ENCODE assay signal across 1 cellular context in genomic region chr2:60539177-60539576, GRCh38.
TF ChIP-seq lines count a peak whose summit lies in the region.

No MANE protein-coding gene starts in this region.

TF ChIP-seq in H1, 55 proteins besides CTCF, POLR2A, EP300 and RAD21:
- TF ChIP-seq, protein P1, sequence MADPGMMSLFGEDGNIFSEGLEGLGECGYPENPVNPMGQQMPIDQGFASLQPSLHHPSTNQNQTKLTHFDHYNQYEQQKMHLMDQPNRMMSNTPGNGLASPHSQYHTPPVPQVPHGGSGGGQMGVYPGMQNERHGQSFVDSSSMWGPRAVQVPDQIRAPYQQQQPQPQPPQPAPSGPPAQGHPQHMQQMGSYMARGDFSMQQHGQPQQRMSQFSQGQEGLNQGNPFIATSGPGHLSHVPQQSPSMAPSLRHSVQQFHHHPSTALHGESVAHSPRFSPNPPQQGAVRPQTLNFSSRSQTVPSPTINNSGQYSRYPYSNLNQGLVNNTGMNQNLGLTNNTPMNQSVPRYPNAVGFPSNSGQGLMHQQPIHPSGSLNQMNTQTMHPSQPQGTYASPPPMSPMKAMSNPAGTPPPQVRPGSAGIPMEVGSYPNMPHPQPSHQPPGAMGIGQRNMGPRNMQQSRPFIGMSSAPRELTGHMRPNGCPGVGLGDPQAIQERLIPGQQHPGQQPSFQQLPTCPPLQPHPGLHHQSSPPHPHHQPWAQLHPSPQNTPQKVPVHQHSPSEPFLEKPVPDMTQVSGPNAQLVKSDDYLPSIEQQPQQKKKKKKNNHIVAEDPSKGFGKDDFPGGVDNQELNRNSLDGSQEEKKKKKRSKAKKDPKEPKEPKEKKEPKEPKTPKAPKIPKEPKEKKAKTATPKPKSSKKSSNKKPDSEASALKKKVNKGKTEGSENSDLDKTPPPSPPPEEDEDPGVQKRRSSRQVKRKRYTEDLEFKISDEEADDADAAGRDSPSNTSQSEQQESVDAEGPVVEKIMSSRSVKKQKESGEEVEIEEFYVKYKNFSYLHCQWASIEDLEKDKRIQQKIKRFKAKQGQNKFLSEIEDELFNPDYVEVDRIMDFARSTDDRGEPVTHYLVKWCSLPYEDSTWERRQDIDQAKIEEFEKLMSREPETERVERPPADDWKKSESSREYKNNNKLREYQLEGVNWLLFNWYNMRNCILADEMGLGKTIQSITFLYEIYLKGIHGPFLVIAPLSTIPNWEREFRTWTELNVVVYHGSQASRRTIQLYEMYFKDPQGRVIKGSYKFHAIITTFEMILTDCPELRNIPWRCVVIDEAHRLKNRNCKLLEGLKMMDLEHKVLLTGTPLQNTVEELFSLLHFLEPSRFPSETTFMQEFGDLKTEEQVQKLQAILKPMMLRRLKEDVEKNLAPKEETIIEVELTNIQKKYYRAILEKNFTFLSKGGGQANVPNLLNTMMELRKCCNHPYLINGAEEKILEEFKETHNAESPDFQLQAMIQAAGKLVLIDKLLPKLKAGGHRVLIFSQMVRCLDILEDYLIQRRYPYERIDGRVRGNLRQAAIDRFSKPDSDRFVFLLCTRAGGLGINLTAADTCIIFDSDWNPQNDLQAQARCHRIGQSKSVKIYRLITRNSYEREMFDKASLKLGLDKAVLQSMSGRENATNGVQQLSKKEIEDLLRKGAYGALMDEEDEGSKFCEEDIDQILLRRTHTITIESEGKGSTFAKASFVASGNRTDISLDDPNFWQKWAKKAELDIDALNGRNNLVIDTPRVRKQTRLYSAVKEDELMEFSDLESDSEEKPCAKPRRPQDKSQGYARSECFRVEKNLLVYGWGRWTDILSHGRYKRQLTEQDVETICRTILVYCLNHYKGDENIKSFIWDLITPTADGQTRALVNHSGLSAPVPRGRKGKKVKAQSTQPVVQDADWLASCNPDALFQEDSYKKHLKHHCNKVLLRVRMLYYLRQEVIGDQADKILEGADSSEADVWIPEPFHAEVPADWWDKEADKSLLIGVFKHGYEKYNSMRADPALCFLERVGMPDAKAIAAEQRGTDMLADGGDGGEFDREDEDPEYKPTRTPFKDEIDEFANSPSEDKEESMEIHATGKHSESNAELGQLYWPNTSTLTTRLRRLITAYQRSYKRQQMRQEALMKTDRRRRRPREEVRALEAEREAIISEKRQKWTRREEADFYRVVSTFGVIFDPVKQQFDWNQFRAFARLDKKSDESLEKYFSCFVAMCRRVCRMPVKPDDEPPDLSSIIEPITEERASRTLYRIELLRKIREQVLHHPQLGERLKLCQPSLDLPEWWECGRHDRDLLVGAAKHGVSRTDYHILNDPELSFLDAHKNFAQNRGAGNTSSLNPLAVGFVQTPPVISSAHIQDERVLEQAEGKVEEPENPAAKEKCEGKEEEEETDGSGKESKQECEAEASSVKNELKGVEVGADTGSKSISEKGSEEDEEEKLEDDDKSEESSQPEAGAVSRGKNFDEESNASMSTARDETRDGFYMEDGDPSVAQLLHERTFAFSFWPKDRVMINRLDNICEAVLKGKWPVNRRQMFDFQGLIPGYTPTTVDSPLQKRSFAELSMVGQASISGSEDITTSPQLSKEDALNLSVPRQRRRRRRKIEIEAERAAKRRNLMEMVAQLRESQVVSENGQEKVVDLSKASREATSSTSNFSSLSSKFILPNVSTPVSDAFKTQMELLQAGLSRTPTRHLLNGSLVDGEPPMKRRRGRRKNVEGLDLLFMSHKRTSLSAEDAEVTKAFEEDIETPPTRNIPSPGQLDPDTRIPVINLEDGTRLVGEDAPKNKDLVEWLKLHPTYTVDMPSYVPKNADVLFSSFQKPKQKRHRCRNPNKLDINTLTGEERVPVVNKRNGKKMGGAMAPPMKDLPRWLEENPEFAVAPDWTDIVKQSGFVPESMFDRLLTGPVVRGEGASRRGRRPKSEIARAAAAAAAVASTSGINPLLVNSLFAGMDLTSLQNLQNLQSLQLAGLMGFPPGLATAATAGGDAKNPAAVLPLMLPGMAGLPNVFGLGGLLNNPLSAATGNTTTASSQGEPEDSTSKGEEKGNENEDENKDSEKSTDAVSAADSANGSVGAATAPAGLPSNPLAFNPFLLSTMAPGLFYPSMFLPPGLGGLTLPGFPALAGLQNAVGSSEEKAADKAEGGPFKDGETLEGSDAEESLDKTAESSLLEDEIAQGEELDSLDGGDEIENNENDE (IDR thresholded peaks at IDR 0.05; ENCODE audit: insufficient replicate concordance, low read length): no peak
- TF ChIP-seq JUND (IDR thresholded peaks at IDR 0.05; ENCODE audit: low read length): 0 out of 2 replicates have a peak, but pooled peaks have one; percentile 6
